Comparison of ENCODE assay signal across 28 cellular contexts in the genomic region with DNA sequence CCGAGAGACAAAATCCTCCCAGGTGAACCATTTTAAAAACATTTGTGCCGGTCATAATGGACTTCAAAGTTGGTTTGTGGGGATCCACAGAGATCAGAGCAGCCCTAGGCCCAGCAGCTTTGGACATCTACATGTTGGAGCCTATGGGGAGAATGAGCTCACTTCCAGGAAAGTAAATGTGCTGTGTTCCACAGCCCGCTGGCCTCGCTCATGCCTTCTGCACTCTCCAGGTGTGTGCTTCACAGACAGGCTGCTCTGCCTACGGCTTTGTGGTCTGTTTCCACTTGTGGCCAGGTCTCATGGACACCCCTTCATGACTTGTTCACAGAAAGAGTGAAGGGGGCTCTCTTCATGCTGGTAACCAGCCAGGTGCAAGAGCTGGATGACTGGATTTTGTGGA.
"Had no signal": no experiment of that assay in that cellular context is flagged by ENCODE, and none has a peak within 500 bp of the region (broad histone marks: within the 10 kb centered on the region; RNA-seq: fewer than 3 reads in every experiment).

No MANE protein-coding gene starts in this region.

- H3K4me1 Mint-ChIP-seq: neural crest cell; stimulated activated effector memory CD8-positive, alpha-beta T cell treated with anti-CD3 and anti-CD28 coated beads, Interleukin-12 subunit alpha, Interleukin-12 subunit beta, amount 100 ng/mL, for 72 hours had no signal

- H3K27me3 ChIP-seq: neutrophil, pancreas, right lobe of liver, sigmoid colon, stomach, thyroid gland, tibial nerve, upper lobe of left lung, vagina had no signal

- DNase-seq: nephron progenitor cell; nucleus accumbens; psoas muscle; right cardiac atrium; right lobe of liver; sigmoid colon; small intestine; stimulated activated CD4-positive, alpha-beta T cell treated with anti-CD3 and anti-CD28 coated beads, Interleukin-15, amount 100 ng/mL, for 24 hours; stimulated activated CD4-positive, alpha-beta T cell treated with anti-CD3 and anti-CD28 coated beads, Interleukin-2, amount 100 ng/mL, for 24 hours; stimulated activated CD4-positive, alpha-beta T cell treated with anti-CD3 and anti-CD28 coated beads, Interleukin-2, amount 100 ng/mL, for 48 hours; stimulated activated CD4-positive, alpha-beta T cell treated with anti-CD3 and anti-CD28 coated beads, Interleukin-4, amount 100 ng/mL, for 24 hours; stimulated activated naive B cell treated with anti-CD40 and anti-IgM and Interleukin-4, amounts not matched to agents 10 μg/mL and 1 μg/mL and 100 μg/mL, for 72 hours; stimulated activated naive CD4-positive, alpha-beta T cell treated with Interleukin-2 at 50 U/mL for 16 hours; stomach; thyroid gland; trophoblast cell; upper lobe of left lung had no signal

- H3K27ac ChIP-seq: neutrophil, pancreas, psoas muscle, right lobe of liver, sigmoid colon, stomach, thoracic aorta, thyroid gland, tibial nerve, upper lobe of left lung, vagina had no signal

- FAIRE-seq: pancreas, small intestine, urothelium cell line had no signal

- H3K36me3 Mint-ChIP-seq: natural killer cell treated with Interleukin-12 subunit alpha and Interleukin-12 subunit beta and Interleukin-15 and Interleukin-18, amount 100 ng/mL, for 72 hours; stimulated activated effector memory CD8-positive, alpha-beta T cell treated with anti-CD3 and anti-CD28 coated beads, Interleukin-12 subunit alpha, Interleukin-12 subunit beta, amount 100 ng/mL, for 72 hours had no signal

- H3K9me3 ChIP-seq: neutrophil, pancreas, psoas muscle, right lobe of liver, sigmoid colon, thoracic aorta, thyroid gland, tibial nerve, upper lobe of left lung, vagina had no signal

- H3K9me3 Mint-ChIP-seq: natural killer cell treated with Interleukin-12 subunit alpha and Interleukin-12 subunit beta and Interleukin-15 and Interleukin-18, amount 100 ng/mL, for 72 hours; nephron progenitor cell; neural crest cell; stimulated activated effector memory CD8-positive, alpha-beta T cell treated with anti-CD3 and anti-CD28 coated beads, Interleukin-12 subunit alpha, Interleukin-12 subunit beta, amount 100 ng/mL, for 72 hours; stimulated activated naive B cell treated with anti-CD40 and anti-IgM and Interleukin-4, amounts not matched to agents 10 μg/mL and 1 μg/mL and 100 μg/mL, for 72 hours; stimulated activated naive CD8-positive, alpha-beta T cell treated with anti-CD3 and anti-CD28 coated beads, Interleukin-15, Interleukin-2, amounts not matched to agents 100 ng/mL and 50 ng/mL, for 24 hours had no signal

- H3K27ac Mint-ChIP-seq: natural killer cell treated with Interleukin-12 subunit alpha and Interleukin-12 subunit beta and Interleukin-15 and Interleukin-18, amount 100 ng/mL, for 72 hours; nephron progenitor cell; progenitor cell of endocrine pancreas; stimulated activated effector memory CD8-positive, alpha-beta T cell treated with anti-CD3 and anti-CD28 coated beads, Interleukin-12 subunit alpha, Interleukin-12 subunit beta, amount 100 ng/mL, for 72 hours; stimulated activated naive B cell treated with anti-CD40 and anti-IgM and Interleukin-4, amounts not matched to agents 10 μg/mL and 1 μg/mL and 100 μg/mL, for 72 hours; stimulated activated naive CD8-positive, alpha-beta T cell treated with anti-CD3 and anti-CD28 coated beads, Interleukin-15, Interleukin-2, amounts not matched to agents 100 ng/mL and 50 ng/mL, for 24 hours had no signal

- H3K4me3 ChIP-seq: pancreas, psoas muscle, right lobe of liver, sigmoid colon, stomach, thoracic aorta, thyroid gland, tibial nerve, upper lobe of left lung, vagina had no signal

- H3K36me3 ChIP-seq: neutrophil, pancreas, right lobe of liver, sigmoid colon, stomach, thoracic aorta, thyroid gland, tibial nerve, upper lobe of left lung, vagina had no signal

- H3K4me1 ChIP-seq: pancreas, psoas muscle, right lobe of liver, sigmoid colon, stomach, thyroid gland, tibial nerve, upper lobe of left lung, vagina had no signal

- H3K4me3 Mint-ChIP-seq: natural killer cell treated with Interleukin-12 subunit alpha and Interleukin-12 subunit beta and Interleukin-15 and Interleukin-18, amount 100 ng/mL, for 72 hours; nephron progenitor cell; neural crest cell; stimulated activated effector memory CD8-positive, alpha-beta T cell treated with anti-CD3 and anti-CD28 coated beads, Interleukin-12 subunit alpha, Interleukin-12 subunit beta, amount 100 ng/mL, for 72 hours; stimulated activated naive B cell treated with anti-CD40 and anti-IgM and Interleukin-4, amounts not matched to agents 10 μg/mL and 1 μg/mL and 100 μg/mL, for 72 hours; stimulated activated naive CD8-positive, alpha-beta T cell treated with anti-CD3 and anti-CD28 coated beads, Interleukin-15, Interleukin-2, amounts not matched to agents 100 ng/mL and 50 ng/mL, for 24 hours had no signal
